Comparison of ENCODE assay signal across 1 cellular context in the genomic region with DNA sequence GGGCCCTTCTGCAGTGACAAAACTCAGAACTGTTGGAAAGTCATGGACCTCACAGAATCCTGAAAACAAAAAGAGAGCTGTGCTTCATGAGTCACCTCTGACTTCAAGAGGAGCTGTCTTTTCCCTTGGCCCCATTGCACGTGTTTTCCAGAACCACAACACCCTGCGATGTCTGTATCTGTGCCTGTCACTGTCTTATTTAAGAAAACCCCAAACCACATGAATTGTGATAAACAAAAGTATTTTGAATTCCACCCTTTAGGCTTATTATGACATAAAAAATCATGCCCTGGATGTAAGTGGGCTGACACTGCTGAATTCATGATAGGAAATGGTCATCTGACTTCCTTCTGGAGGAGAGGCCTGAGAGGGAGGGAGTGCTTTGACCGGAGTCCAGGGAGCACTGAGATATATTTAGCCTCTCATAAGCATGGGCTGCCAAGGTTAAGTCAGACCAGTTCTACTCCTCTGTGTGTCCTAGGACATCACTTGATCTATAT.
TF ChIP-seq lines count a peak whose summit lies in the region.

No MANE protein-coding gene starts in this region.

TF ChIP-seq in HepG2, 621 proteins besides CTCF, POLR2A, EP300 and RAD21 (continued from another document):
- TF ChIP-seq, protein P1, sequence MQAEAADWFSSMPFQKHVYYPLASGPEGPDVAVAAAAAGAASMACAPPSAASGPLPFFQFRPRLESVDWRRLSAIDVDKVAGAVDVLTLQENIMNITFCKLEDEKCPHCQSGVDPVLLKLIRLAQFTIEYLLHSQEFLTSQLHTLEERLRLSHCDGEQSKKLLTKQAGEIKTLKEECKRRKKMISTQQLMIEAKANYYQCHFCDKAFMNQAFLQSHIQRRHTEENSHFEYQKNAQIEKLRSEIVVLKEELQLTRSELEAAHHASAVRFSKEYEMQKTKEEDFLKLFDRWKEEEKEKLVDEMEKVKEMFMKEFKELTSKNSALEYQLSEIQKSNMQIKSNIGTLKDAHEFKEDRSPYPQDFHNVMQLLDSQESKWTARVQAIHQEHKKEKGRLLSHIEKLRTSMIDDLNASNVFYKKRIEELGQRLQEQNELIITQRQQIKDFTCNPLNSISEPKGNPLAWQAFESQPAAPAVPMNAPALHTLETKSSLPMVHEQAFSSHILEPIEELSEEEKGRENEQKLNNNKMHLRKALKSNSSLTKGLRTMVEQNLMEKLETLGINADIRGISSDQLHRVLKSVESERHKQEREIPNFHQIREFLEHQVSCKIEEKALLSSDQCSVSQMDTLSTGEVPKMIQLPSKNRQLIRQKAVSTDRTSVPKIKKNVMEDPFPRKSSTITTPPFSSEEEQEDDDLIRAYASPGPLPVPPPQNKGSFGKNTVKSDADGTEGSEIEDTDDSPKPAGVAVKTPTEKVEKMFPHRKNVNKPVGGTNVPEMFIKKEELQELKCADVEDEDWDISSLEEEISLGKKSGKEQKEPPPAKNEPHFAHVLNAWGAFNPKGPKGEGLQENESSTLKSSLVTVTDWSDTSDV (CRISPR knock-in tag; IDR thresholded peaks at IDR 0.05), result no peak
- TF ChIP-seq ZC3H4 (CRISPR knock-in tag; IDR thresholded peaks at IDR 0.05; ENCODE audit: borderline replicate concordance), result no peak
